ENCODE assay signal across 8 cellular contexts in the genomic region with DNA sequence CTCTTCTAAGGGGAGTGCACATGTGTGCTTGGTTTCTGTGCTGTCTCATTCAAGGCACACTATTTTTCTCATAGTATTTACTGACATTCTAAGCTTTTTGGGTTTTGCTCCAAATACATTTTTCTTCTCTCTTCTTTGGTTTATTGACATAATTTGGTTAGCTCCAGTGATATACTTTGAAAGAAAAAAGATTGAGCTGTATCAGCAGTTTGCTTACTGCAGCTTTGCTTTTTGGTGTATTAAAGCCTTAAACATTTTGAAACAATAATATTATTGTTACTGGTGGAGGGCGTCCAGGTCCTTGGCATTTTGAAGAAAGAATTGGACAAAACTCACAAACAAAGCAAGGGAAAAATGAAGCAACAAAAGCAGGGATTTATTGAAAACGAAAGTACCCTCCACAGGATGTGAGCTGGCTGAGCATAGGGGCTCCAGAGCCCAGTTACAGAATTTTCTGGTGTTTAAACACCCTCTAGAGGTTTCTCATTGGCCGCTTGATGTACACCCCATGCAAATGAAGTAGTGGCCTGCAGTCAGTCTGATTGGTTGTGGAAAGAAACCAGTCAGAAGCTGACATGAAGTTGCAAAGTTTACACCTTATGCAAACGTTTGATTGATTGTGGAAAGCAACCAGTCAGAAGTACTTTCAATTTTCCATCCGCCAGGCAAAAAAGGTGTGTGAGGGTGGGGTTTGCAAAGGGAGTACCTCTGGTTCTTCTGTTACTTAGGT.
DNase-seq lines count a peak whose midpoint lies in the region; ATAC-seq and TF ChIP-seq lines count a peak whose summit lies in the region.

No MANE protein-coding gene starts in this region.

- H3K9me3 ChIP-seq in right atrium auricular region: no peaks in the 10 kb centered on the region

- H3K4me3 Mint-ChIP-seq in activated naive CD8-positive, alpha-beta T cell treated with anti-CD3 and anti-CD28 coated beads, Interleukin-2, amount 10 ng/mL, durations not matched to agents 7 days and 5 days: peak overlapping the region; percentile 59

- peak overlapping the region; percentile 58 for H3K27ac Mint-ChIP-seq in activated naive CD8-positive, alpha-beta T cell treated with anti-CD3 and anti-CD28 coated beads, Interleukin-2, amount 10 ng/mL, durations not matched to agents 7 days and 5 days

- H3K36me3 Mint-ChIP-seq in activated naive CD8-positive, alpha-beta T cell treated with anti-CD3 and anti-CD28 coated beads, Interleukin-2, amount 10 ng/mL, durations not matched to agents 7 days and 5 days: peaks cover 2% of the 10 kb centered on the region

- peak in 1 of 2 donors; percentile 30 for TF ChIP-seq CTCF in right atrium auricular region (IDR thresholded peaks at IDR 0.05)

- peak overlapping the region in 1 of 2 donors; percentile 24 for H3K27ac ChIP-seq in right atrium auricular region
- H3K27ac ChIP-seq in substantia nigra (ENCODE audit: low read depth, low read length, poor library complexity, severe bottlenecking): peak overlapping the region; percentile 49

- H3K36me3 ChIP-seq in right atrium auricular region: no peaks in the 10 kb centered on the region

- H3K4me1 ChIP-seq in right atrium auricular region: peaks cover 0 to 4% of the 10 kb centered on the region in 2 donors

- peak; percentile 99 for ATAC-seq in activated naive CD8-positive, alpha-beta T cell treated with anti-CD3 and anti-CD28 coated beads, Interleukin-2, amount 10 ng/mL, durations not matched to agents 7 days and 5 days (ENCODE audit: low read depth)
- ATAC-seq in HG02798 (IDR thresholded peaks at IDR 0.05; ENCODE audit: poor library complexity, unreplicated experiment): no peak

- peak; percentile 4 for DNase-seq in stimulated activated CD4-positive, alpha-beta T cell treated with anti-CD3 and anti-CD28 coated beads, Interleukin-15, amount 100 ng/mL, for 24 hours
- DNase-seq in stimulated activated CD4-positive, alpha-beta T cell treated with anti-CD3 and anti-CD28 coated beads, Interleukin-2, amount 100 ng/mL, for 48 hours: no peak
- no peak for DNase-seq in activated naive CD8-positive, alpha-beta T cell treated with anti-CD3 and anti-CD28 coated beads, Interleukin-2, amount 10 ng/mL, durations not matched to agents 7 days and 5 days
- DNase-seq in right atrium auricular region (ENCODE audit: low spot score) (no peak), substantia nigra (lab: John Stamatoyannopoulos, UW) (peak in 10 of 49 donors; percentile 5 to 69 (median 18)), NOMO-1 (lab: John Stamatoyannopoulos, UW; ENCODE audit: unreplicated experiment in 2 of 2) (no peak), NCI-H2171 treated with DMSO at 0.1 percent for 48 hours (lab: John Stamatoyannopoulos, UW) (no peak)

- H3K9me3 Mint-ChIP-seq in activated naive CD8-positive, alpha-beta T cell treated with anti-CD3 and anti-CD28 coated beads, Interleukin-2, amount 10 ng/mL, durations not matched to agents 7 days and 5 days: peaks cover 1% of the 10 kb centered on the region

- H3K27me3 ChIP-seq in right atrium auricular region: no peaks in the 10 kb centered on the region

- no peaks in the 10 kb centered on the region for H3K27me3 Mint-ChIP-seq in activated naive CD8-positive, alpha-beta T cell treated with anti-CD3 and anti-CD28 coated beads, Interleukin-2, amount 10 ng/mL, durations not matched to agents 7 days and 5 days

- POLR2A ChIA-PET in activated naive CD8-positive, alpha-beta T cell treated with anti-CD3 and anti-CD28 coated beads, Interleukin-2, amount 10 ng/mL, durations not matched to agents 7 days and 5 days (lab: Charles Lee): no interaction called here

- peak overlapping the region; percentile 6 to 17 for H3K4me3 ChIP-seq in right atrium auricular region

- peaks cover 10% of the 10 kb centered on the region for H3K4me1 Mint-ChIP-seq in activated naive CD8-positive, alpha-beta T cell treated with anti-CD3 and anti-CD28 coated beads, Interleukin-2, amount 10 ng/mL, durations not matched to agents 7 days and 5 days
